Comparison of ENCODE assay signal across 8 cellular contexts in genomic region chr9:122213102-122213588, GRCh38. TPM values are rescaled to one million over a fixed set of nuclear protein-coding genes. Genes with fewer than 3 reads are reported as not detected.
DNase-seq lines count a peak whose midpoint lies in the region; ATAC-seq lines count a peak whose summit lies in the region.
"Had no signal": no experiment of that assay in that cellular context is flagged by ENCODE, and none has a peak within 500 bp of the region (broad histone marks: within the 10 kb centered on the region; RNA-seq: fewer than 3 reads in every experiment).

No MANE protein-coding gene starts in this region.

- peak overlapping the region; percentile 8 for H3K4me3 Mint-ChIP-seq in activated CD8-positive, alpha-beta T cell treated with anti-CD3 and anti-CD28 coated beads, Interleukin-2, amount 10 ng/mL, durations not matched to agents 7 days and 5 days
- H3K4me3 Mint-ChIP-seq in naive thymus-derived CD4-positive, alpha-beta T cell: peak overlapping the region; percentile 61 to 81 (median 72)

- DNase-seq in activated CD8-positive, alpha-beta T cell treated with anti-CD3 and anti-CD28 coated beads, Interleukin-2, amount 10 ng/mL, durations not matched to agents 7 days and 5 days: no peak
- DNase-seq in naive thymus-derived CD4-positive, alpha-beta T cell: no peak
- DNase-seq in COLO668 (lab: John Stamatoyannopoulos, UW; ENCODE audit: unreplicated experiment): no peak
- DNase-seq: brain microvascular endothelial cell had no signal

- no peaks in the 10 kb centered on the region for H3K9me3 Mint-ChIP-seq in activated CD8-positive, alpha-beta T cell treated with anti-CD3 and anti-CD28 coated beads, Interleukin-2, amount 10 ng/mL, durations not matched to agents 7 days and 5 days (ENCODE audit: insufficient read depth)
- H3K9me3 Mint-ChIP-seq in naive thymus-derived CD4-positive, alpha-beta T cell: peaks cover 0 to 8% (median 0%) of the 10 kb centered on the region in 11 donors

- H3K9me3 ChIP-seq in naive thymus-derived CD4-positive, alpha-beta T cell (ENCODE audit: control insufficient read depth in 2 of 3, low read length in 3 of 3): no peaks in the 10 kb centered on the region

- H3K4me1 ChIP-seq in naive thymus-derived CD4-positive, alpha-beta T cell (ENCODE audit: control insufficient read depth in 2 of 2, insufficient read depth in 2 of 2, low read length in 2 of 2): peaks cover 0 to 6% of the 10 kb centered on the region in 2 donors

- no peak overlapping the region for H3K27ac Mint-ChIP-seq in activated CD8-positive, alpha-beta T cell treated with anti-CD3 and anti-CD28 coated beads, Interleukin-2, amount 10 ng/mL, durations not matched to agents 7 days and 5 days
- peak overlapping the region in 1 of 9 donors; percentile 42 for H3K27ac Mint-ChIP-seq in naive thymus-derived CD4-positive, alpha-beta T cell

- no peak overlapping the region for H3K27ac ChIP-seq in naive thymus-derived CD4-positive, alpha-beta T cell (ENCODE audit: low read depth, low read length)
- H3K27ac ChIP-seq: brain microvascular endothelial cell had no signal

- intact Hi-C loops in naive thymus-derived CD4-positive, alpha-beta T cell (cut with micrococcal nuclease): loop anchor here in 1 of 2 donors (5.0 kb wide), 1 partner anchor 121 kb away; the partner anchor contains the start of gene TTLL11

- peaks cover 9% of the 10 kb centered on the region for H3K4me1 Mint-ChIP-seq in activated CD8-positive, alpha-beta T cell treated with anti-CD3 and anti-CD28 coated beads, Interleukin-2, amount 10 ng/mL, durations not matched to agents 7 days and 5 days (ENCODE audit: low read depth)
- H3K4me1 Mint-ChIP-seq in naive thymus-derived CD4-positive, alpha-beta T cell: peaks cover 6 to 19% (median 14%) of the 10 kb centered on the region in 7 donors

- ATAC-seq in GM18502 (IDR thresholded peaks at IDR 0.05; ENCODE audit: poor library complexity, unreplicated experiment): peak; percentile 18
- no peak for ATAC-seq in activated CD8-positive, alpha-beta T cell treated with anti-CD3 and anti-CD28 coated beads, Interleukin-2, amount 10 ng/mL, durations not matched to agents 7 days and 5 days
- ATAC-seq in naive thymus-derived CD4-positive, alpha-beta T cell: no peak
- no peak for ATAC-seq in HG03196 (IDR thresholded peaks at IDR 0.05; ENCODE audit: unreplicated experiment)
- ATAC-seq in GM21717 (IDR thresholded peaks at IDR 0.05; ENCODE audit: unreplicated experiment): no peak

- POLR2A ChIA-PET in activated CD8-positive, alpha-beta T cell treated with anti-CD3 and anti-CD28 coated beads, Interleukin-2, amount 10 ng/mL, durations not matched to agents 7 days and 5 days (lab: Charles Lee): interaction anchor here (1.0 kb wide), 1 partner anchor 52 kb away, joined by 3 read pairs; the partner anchor contains the start of genes MRRF and RBM18
- POLR2A ChIA-PET in naive thymus-derived CD4-positive, alpha-beta T cell (lab: Charles Lee): no interaction called here

- peaks cover 6 to 16% of the 10 kb centered on the region in 2 donors for H3K27me3 ChIP-seq in naive thymus-derived CD4-positive, alpha-beta T cell (ENCODE audit: control insufficient read depth in 2 of 2, insufficient read depth in 2 of 2, low read length in 2 of 2)

- no peaks in the 10 kb centered on the region for H3K36me3 Mint-ChIP-seq in activated CD8-positive, alpha-beta T cell treated with anti-CD3 and anti-CD28 coated beads, Interleukin-2, amount 10 ng/mL, durations not matched to agents 7 days and 5 days (ENCODE audit: low read depth)
- H3K36me3 Mint-ChIP-seq in naive thymus-derived CD4-positive, alpha-beta T cell: no peaks in the 10 kb centered on the region

- CTCF ChIA-PET in activated CD8-positive, alpha-beta T cell treated with anti-CD3 and anti-CD28 coated beads, Interleukin-2, amount 10 ng/mL, durations not matched to agents 7 days and 5 days (lab: Charles Lee): no interaction called here
- CTCF ChIA-PET in naive thymus-derived CD4-positive, alpha-beta T cell (lab: Charles Lee): no interaction called here

- H3K36me3 ChIP-seq in naive thymus-derived CD4-positive, alpha-beta T cell (ENCODE audit: control insufficient read depth in 2 of 3, insufficient read depth in 3 of 3, low read length in 3 of 3): no peaks in the 10 kb centered on the region
- H3K36me3 ChIP-seq: brain microvascular endothelial cell had no signal

- H3K4me3 ChIP-seq in naive thymus-derived CD4-positive, alpha-beta T cell (ENCODE audit: low read length): peak overlapping the region; percentile 35

- H3K27me3 Mint-ChIP-seq in activated CD8-positive, alpha-beta T cell treated with anti-CD3 and anti-CD28 coated beads, Interleukin-2, amount 10 ng/mL, durations not matched to agents 7 days and 5 days (ENCODE audit: low read depth): peaks cover 60% of the 10 kb centered on the region
- peaks cover 61 to 84% (median 71%) of the 10 kb centered on the region in 5 donors for H3K27me3 Mint-ChIP-seq in naive thymus-derived CD4-positive, alpha-beta T cell

RNA-seq across cellular contexts. Expression of gene LHX6, which starts 15.6 kb away (rescaled TPM):
- total RNA-seq in activated CD8-positive, alpha-beta T cell treated with anti-CD3 and anti-CD28 coated beads, Interleukin-2, amount 10 ng/mL, durations not matched to agents 7 days and 5 days: not detected
- total RNA-seq in naive thymus-derived CD4-positive, alpha-beta T cell: not detected
- polyA plus RNA-seq in naive thymus-derived CD4-positive, alpha-beta T cell: not detected

RNA-seq across cellular contexts. Expression of gene RBM18, which starts 51.5 kb away (rescaled TPM):
- 10 to 100 TPM; 22.9 to 23.9 TPM for total RNA-seq in activated CD8-positive, alpha-beta T cell treated with anti-CD3 and anti-CD28 coated beads, Interleukin-2, amount 10 ng/mL, durations not matched to agents 7 days and 5 days
- total RNA-seq in naive thymus-derived CD4-positive, alpha-beta T cell: 10 to 100 TPM; 14.2 to 22.9 (median 15.8) TPM
- 10 to 100 TPM; 18.2 to 26.3 TPM for polyA plus RNA-seq in naive thymus-derived CD4-positive, alpha-beta T cell

RNA-seq across cellular contexts. Expression of gene MRRF, which starts 51.5 kb away (rescaled TPM):
- total RNA-seq in activated CD8-positive, alpha-beta T cell treated with anti-CD3 and anti-CD28 coated beads, Interleukin-2, amount 10 ng/mL, durations not matched to agents 7 days and 5 days: 10 to 100 TPM; 38.6 to 39.1 TPM
- total RNA-seq in naive thymus-derived CD4-positive, alpha-beta T cell: 10 to 100 TPM; 28.1 to 35.8 (median 33.3) TPM
- polyA plus RNA-seq in naive thymus-derived CD4-positive, alpha-beta T cell: 10 to 100 TPM; 18.6 to 24.3 TPM

RNA-seq across cellular contexts. Expression of gene MORN5, which starts 53.4 kb away (rescaled TPM):
- not detected for total RNA-seq in activated CD8-positive, alpha-beta T cell treated with anti-CD3 and anti-CD28 coated beads, Interleukin-2, amount 10 ng/mL, durations not matched to agents 7 days and 5 days
- not detected for total RNA-seq in naive thymus-derived CD4-positive, alpha-beta T cell
- not detected for polyA plus RNA-seq in naive thymus-derived CD4-positive, alpha-beta T cell
- total RNA-seq: lower leg skin had no signal

RNA-seq across cellular contexts. Expression of gene NDUFA8, which starts 53.6 kb away (rescaled TPM):
- 10 to 100 TPM; 40.5 to 42.2 TPM for total RNA-seq in activated CD8-positive, alpha-beta T cell treated with anti-CD3 and anti-CD28 coated beads, Interleukin-2, amount 10 ng/mL, durations not matched to agents 7 days and 5 days
- total RNA-seq in naive thymus-derived CD4-positive, alpha-beta T cell: 10 to 100 TPM in 4 of 5 experiments, 1 to 10 TPM in 1; 6.7 to 35.0 (median 15.6) TPM
- 10 to 100 TPM; 82.1 to 93.6 TPM for polyA plus RNA-seq in naive thymus-derived CD4-positive, alpha-beta T cell
